19 cellular contexts compared by ENCODE assay signal in genomic region chr5:150245111-150245789, GRCh38. TPM values are rescaled to one million over a fixed set of nuclear protein-coding genes. Genes with fewer than 3 reads are reported as not detected.
A peak's percentile ranks its signal among the peaks of the same experiment; 100 is the strongest.
DNase-seq lines count a peak whose midpoint lies in the region; ATAC-seq, FAIRE-seq and TF ChIP-seq lines count a peak whose summit lies in the region.
"Had no signal": no experiment of that assay in that cellular context is flagged by ENCODE, and none has a peak within 500 bp of the region (broad histone marks: within the 10 kb centered on the region; RNA-seq: fewer than 3 reads in every experiment).

No MANE protein-coding gene starts in this region.

- ATAC-seq in WTC11 (no peak), Right ventricle myocardium inferior (peak; percentile 95), GM18858 (IDR thresholded peaks at IDR 0.05; ENCODE audit: unreplicated experiment) (no peak)

- H3K9me3 Mint-ChIP-seq in WTC11: no peaks in the 10 kb centered on the region
- H3K9me3 Mint-ChIP-seq in nephron progenitor cell: no peaks in the 10 kb centered on the region
- H3K9me3 Mint-ChIP-seq: endodermal cell had no signal

- DNase-seq in AG08395 (ENCODE audit: low spot score): peak; percentile 84
- no peak for DNase-seq in WTC11 (ENCODE audit: low spot score)
- no peak for DNase-seq in Right ventricle myocardium inferior (ENCODE audit: missing footprints)
- peak; percentile 58 for DNase-seq in nephron progenitor cell
- DNase-seq in GM12892 (ENCODE audit: insufficient read length): no peak
- DNase-seq in NCI-H510A treated with DMSO at 0.1 percent for 48 hours (lab: John Stamatoyannopoulos, UW): no peak
- no peak for DNase-seq in GM19239 (ENCODE audit: insufficient read length, low spot score)
- DNase-seq: ACHN, activated T-cell treated with anti-CD3 and anti-CD28 coated beads for 4 hours, DMS153, endodermal cell, GOT3, NCI-H1105, NCI-H526 treated with DMSO at 0.1 percent for 48 hours, SHP77, transverse colon had no signal

- H3K36me3 Mint-ChIP-seq in WTC11 (no peaks in the 10 kb centered on the region), nephron progenitor cell (ENCODE audit: low read depth) (no peaks in the 10 kb centered on the region)

- FAIRE-seq in GM12892 (lab: Jason Lieb, UNC): no peak
- no peak for FAIRE-seq in GM19239 (lab: Jason Lieb, UNC)
- FAIRE-seq: astrocyte, GM12891 had no signal

- POLR2A ChIA-PET in WTC11 (lab: Charles Lee): no interaction called here

- H3K27ac Mint-ChIP-seq in WTC11 (no peak overlapping the region), nephron progenitor cell (peak overlapping the region; percentile 74)
- H3K27ac Mint-ChIP-seq: endodermal cell had no signal

- TF ChIP-seq POLR2A in GM12892 (IDR thresholded peaks at IDR 0.05; ENCODE audit: low read depth, low read length): no peak

- TF ChIP-seq CTCF in WTC11 (IDR thresholded peaks at IDR 0.05) (no peak), nephron progenitor cell (IDR thresholded peaks at IDR 0.05) (no peak)

- H3K27me3 Mint-ChIP-seq in WTC11 (ENCODE audit: low read depth): no peaks in the 10 kb centered on the region
- H3K27me3 Mint-ChIP-seq in nephron progenitor cell (ENCODE audit: low read depth, poor library complexity): no peaks in the 10 kb centered on the region

- intact Hi-C loops in Right ventricle myocardium inferior (cut with DNase I): no loop called here

- CTCF ChIA-PET in WTC11 (lab: Charles Lee): interaction anchor here (1.2 kb wide), 1 partner anchor 8 kb away, joined by 3 read pairs; no protein-coding TSS in a partner anchor

- H3K4me1 Mint-ChIP-seq in WTC11 (no peaks in the 10 kb centered on the region), nephron progenitor cell (peaks cover 56% of the 10 kb centered on the region)

- H3K4me3 Mint-ChIP-seq in WTC11 (no peak overlapping the region), nephron progenitor cell (peak overlapping the region; percentile 30)
- H3K4me3 Mint-ChIP-seq: endodermal cell had no signal

TF ChIP-seq in WTC11, 78 proteins besides CTCF, POLR2A, EP300 and RAD21:
- no peak for TF ChIP-seq ZNF425 (CRISPR knock-in tag; conservative IDR thresholded peaks at IDR 0.05)
- peak; percentile 35; the same call in 1 of the 2 replicates for TF ChIP-seq ZNF263 (CRISPR knock-in tag; IDR thresholded peaks at IDR 0.05; ENCODE audit: low read depth)

RNA-seq across cellular contexts. Expression of gene CAMK2A, which starts 44.3 kb away (rescaled TPM):
- total RNA-seq in WTC11 (2021) (0.13 to 0.16 TPM (median 0.14 TPM) in 3 replicates), Right ventricle myocardium inferior (17.0 TPM)
- not detected for polyA plus RNA-seq in GM12892 (2012; ENCODE audit: missing spikeins)

RNA-seq across cellular contexts. Expression of gene SLC6A7, which starts 55.4 kb away (rescaled TPM):
- total RNA-seq in WTC11 (2021) (0.04 TPM in 1 of 3 replicates, not detected in the others), Right ventricle myocardium inferior (not detected)
- 0.32 TPM for polyA plus RNA-seq in GM12892 (2012; ENCODE audit: missing spikeins)
- total RNA-seq: astrocyte, endodermal cell had no signal

RNA-seq across cellular contexts. Expression of gene ARSI, which starts 57.5 kb away (rescaled TPM):
- total RNA-seq in WTC11 (2021) (5.9 to 6.9 TPM (median 6.6 TPM) in 3 replicates), Right ventricle myocardium inferior (0.65 TPM)
- polyA plus RNA-seq in GM12892 (2012; ENCODE audit: missing spikeins): not detected

Comparison
In these comparisons a context has a peak if more than half of its experiments do, and no peak if none do; other contexts are left out.
1. DNase-seq: peak in AG08395 (single experiment) and nephron progenitor cell (single experiment); none in WTC11 (single experiment), Right ventricle myocardium inferior (single experiment), GM12892 (single experiment), NCI-H510A treated with DMSO at 0.1 percent for 48 hours (single experiment) and GM19239 (single experiment).
2. RNA of gene CAMK2A, which starts 44.3 kb away (total RNA-seq): 17.0 TPM in Right ventricle myocardium inferior (single experiment); 0.13 to 0.16 TPM in WTC11; every median in the first group is over 10 times any median in the second.